Comparison of ENCODE assay signal across 19 cellular contexts in the genomic region with DNA sequence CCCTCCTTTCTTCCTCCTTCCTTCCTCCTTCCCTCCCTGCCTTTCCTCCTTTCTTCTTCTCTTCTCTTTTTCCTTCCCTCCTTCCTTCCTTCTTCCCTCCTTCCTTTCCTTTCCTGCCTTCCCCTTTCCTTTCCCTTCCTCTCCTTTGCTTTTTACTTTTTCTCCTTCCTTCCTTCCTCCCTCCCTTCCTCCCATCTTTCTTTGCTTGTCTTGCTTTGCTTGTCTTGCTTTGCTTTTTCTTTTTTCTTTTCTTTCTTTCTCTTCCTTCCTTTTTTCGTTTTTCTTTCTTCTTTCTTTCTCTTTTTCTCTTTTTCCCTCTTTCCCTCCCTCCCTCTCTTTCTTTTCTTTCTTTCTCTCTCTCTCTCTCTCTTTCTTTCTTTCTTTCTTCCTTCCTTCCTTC.
DNase-seq lines count a peak whose midpoint lies in the region; ATAC-seq, FAIRE-seq and TF ChIP-seq lines count a peak whose summit lies in the region.
"Had no signal": no experiment of that assay in that cellular context is flagged by ENCODE, and none has a peak within 500 bp of the region (broad histone marks: within the 10 kb centered on the region; RNA-seq: fewer than 3 reads in every experiment).

No MANE protein-coding gene starts in this region.

- no peaks in the 10 kb centered on the region for H3F3A ChIP-seq in PC-3 (ENCODE audit: low read length, unreplicated experiment)

- no peak for ATAC-seq in A549
- ATAC-seq in PC-3: no peak
- ATAC-seq in K562: no peak
- ATAC-seq in Right ventricle myocardium superior (ENCODE audit: poor library complexity): no peak
- ATAC-seq in GM21737 (IDR thresholded peaks at IDR 0.05; ENCODE audit: unreplicated experiment): no peak
- ATAC-seq: HCT116 had no signal

- CTCF ChIA-PET in A549 (lab: Yijun Ruan, JAX): no interaction called here
- CTCF ChIA-PET in Calu3 (lab: Charles Lee): no interaction called here
- CTCF ChIA-PET in PC-3 (lab: Charles Lee): no interaction called here
- CTCF ChIA-PET in K562 (lab: Yijun Ruan, JAX; ENCODE audit: low intra/inter-chr PET ratio): no interaction called here

- H3K9me1 ChIP-seq in K562 (ENCODE audit: control insufficient read depth, insufficient read depth, low read length): no peaks in the 10 kb centered on the region

- TF ChIP-seq RAD21 in A549 (conservative IDR thresholded peaks at IDR 0.05 in 1 of 2, IDR thresholded peaks at IDR 0.05 in 1 of 2): no peak
- no peak for TF ChIP-seq RAD21 in K562 (CRISPR knock-in tag; conservative IDR thresholded peaks at IDR 0.05 in 1 of 2, IDR thresholded peaks at IDR 0.05 in 1 of 2)

- no peaks in the 10 kb centered on the region for H3K36me3 ChIP-seq in PC-3 (ENCODE audit: low read depth, low read length)
- no peaks in the 10 kb centered on the region for H3K36me3 ChIP-seq in K562 (ENCODE audit: control insufficient read depth, insufficient read depth, low read length)

- BruUV-seq in Calu3 (replicated peaks; lab: Mats Ljungman, UMichigan): no TSS peak
- no TSS peak for BruUV-seq in PC-3 (replicated peaks; lab: Mats Ljungman, UMichigan)
- no TSS peak for BruUV-seq in K562 (replicated peaks; lab: Mats Ljungman, UMichigan)

- H3K79me2 ChIP-seq in PC-3 (ENCODE audit: low read length) (no peaks in the 10 kb centered on the region), K562 (ENCODE audit: control insufficient read depth, insufficient read depth, low read length) (no peaks in the 10 kb centered on the region)

- TF ChIP-seq POLR2A in A549 (IDR thresholded peaks at IDR 0.05; ENCODE audit: low read length): no peak
- TF ChIP-seq POLR2A in K562 (conservative IDR thresholded peaks at IDR 0.05): no peak

- H3K4me2 ChIP-seq in A549 (peak overlapping the region; percentile 52), PC-3 (ENCODE audit: low read length) (peak overlapping the region; percentile 12; the same call in 1 of the 2 replicates), K562 (ENCODE audit: insufficient read depth, low read length) (no peak overlapping the region)

- no peaks in the 10 kb centered on the region for H3K9me3 Mint-ChIP-seq in Calu3 (ENCODE audit: low read depth, unreplicated experiment)
- H3K9me3 Mint-ChIP-seq: CD4-positive, alpha-beta T cell had no signal

- DNase-seq in A549 (ENCODE audit: low read depth in 1 of 2, low spot score in 1 of 2) (no peak), Calu3 (no peak), PC-3 (no peak), K562 (ENCODE audit: extremely low read depth in 1 of 4, low spot score in 3 of 4) (no peak), NCI-H345 treated with DMSO at 0.1 percent for 48 hours (lab: John Stamatoyannopoulos, UW; ENCODE audit: unreplicated experiment) (no peak), Right ventricle myocardium superior (no peak), NCI-H2227 treated with DMSO at 0.1 percent for 48 hours (lab: John Stamatoyannopoulos, UW) (no peak)
- DNase-seq: 8988T; ACHN; C1 segment of cervical spinal cord; CD4-positive, alpha-beta T cell; DND-41; GDM1; KG1 had no signal

- H3K9me3 ChIP-seq in A549: no peaks in the 10 kb centered on the region
- no peaks in the 10 kb centered on the region for H3K9me3 ChIP-seq in PC-3 (ENCODE audit: low read length)
- H3K9me3 ChIP-seq in K562 (replicated peaks; ENCODE audit: control insufficient read depth, insufficient read depth, low read depth, low read length): no peaks in the 10 kb centered on the region

- no peaks in the 10 kb centered on the region for H3K36me3 Mint-ChIP-seq in Calu3 (ENCODE audit: insufficient read depth, unreplicated experiment)

- H2AFZ ChIP-seq in PC-3 (ENCODE audit: low read length): no peak overlapping the region
- no peak overlapping the region for H2AFZ ChIP-seq in K562 (ENCODE audit: low read depth, low read length)
- H2AFZ ChIP-seq: GM23248 had no signal

- H3K9ac ChIP-seq in PC-3 (ENCODE audit: low read length): no peak overlapping the region
- no peak overlapping the region for H3K9ac ChIP-seq in K562 (ENCODE audit: insufficient read depth in 1 of 2, low read depth in 2 of 2, low read length in 2 of 2)
- H3K9ac ChIP-seq: GM23248 had no signal

- peak overlapping the region; percentile 5 to 67; a peak in 3 of 6 replicates for H3K27ac ChIP-seq in A549
- H3K27ac ChIP-seq in PC-3 (ENCODE audit: low read length): no peak overlapping the region
- no peak overlapping the region for H3K27ac ChIP-seq in K562 (ENCODE audit: extremely low read depth, low read depth, low read length)
- H3K27ac ChIP-seq: GM23248, HL-60 had no signal

- intact Hi-C loops in Calu3 (cut with micrococcal nuclease; ENCODE audit: unreplicated experiment): loop anchor here (5.0 kb wide), 1 partner anchor 35 kb away; no protein-coding TSS in a partner anchor
- intact Hi-C loops in PC-3 (cut with micrococcal nuclease): no loop called here
- intact Hi-C loops in K562 (cut with micrococcal nuclease): no loop called here
- intact Hi-C loops in Right ventricle myocardium superior (cut with DNase I): no loop called here

- peaks cover 17% of the 10 kb centered on the region for H3K4me1 Mint-ChIP-seq in Calu3 (ENCODE audit: low read depth, unreplicated experiment)

- H3K27me3 Mint-ChIP-seq in Calu3 (ENCODE audit: unreplicated experiment): peaks cover 25% of the 10 kb centered on the region
- H3K27me3 Mint-ChIP-seq: CD4-positive, alpha-beta T cell had no signal

- 7% methylated on average over 1 of the region's 1 CpG for WGBS in A549 (ENCODE audit: missing lambda C conversion rate)
- 0% methylated on average over 1 of the region's 1 CpG for WGBS in K562 (ENCODE audit: insufficient coverage, low coverage, missing lambda C conversion rate)

- no peak for TF ChIP-seq CTCF in A549 (IDR thresholded peaks at IDR 0.05)
- no peak for TF ChIP-seq CTCF in Calu3 (IDR thresholded peaks at IDR 0.05; ENCODE audit: unreplicated experiment)
- no peak for TF ChIP-seq CTCF in PC-3 (conservative IDR thresholded peaks at IDR 0.05; ENCODE audit: low read depth, low read length)
- TF ChIP-seq CTCF in K562 (IDR thresholded peaks at IDR 0.05 in 2 of 3, conservative IDR thresholded peaks at IDR 0.05 in 1 of 3; ENCODE audit: insufficient read depth in 2 of 3, low read depth in 1 of 3, low read length in 3 of 3): no peak

- no peak overlapping the region for H3K4me3 Mint-ChIP-seq in Calu3 (ENCODE audit: low read depth, unreplicated experiment)
- H3K4me3 Mint-ChIP-seq: CD4-positive, alpha-beta T cell had no signal

- TF ChIP-seq EP300 in A549 (IDR thresholded peaks at IDR 0.05) (no peak), K562 (IDR thresholded peaks at IDR 0.05; ENCODE audit: low read length) (no peak)

- no peak overlapping the region for H3K4me3 ChIP-seq in A549
- no peak overlapping the region for H3K4me3 ChIP-seq in PC-3 (ENCODE audit: low read length)
- H3K4me3 ChIP-seq in K562: no peak overlapping the region
- H3K4me3 ChIP-seq: GM23248 had no signal

- in situ Hi-C loops in K562 (cut with MboI): no loop called here

- POLR2A ChIA-PET in A549 (lab: Yijun Ruan, JAX): no interaction called here
- POLR2A ChIA-PET in PC-3 (lab: Charles Lee; ENCODE audit: unreplicated experiment): no interaction called here
- POLR2A ChIA-PET in K562 (lab: Yijun Ruan, JAX): no interaction called here

- H3K9me2 ChIP-seq in PC-3 (replicated peaks; ENCODE audit: low read length): no peaks in the 10 kb centered on the region

- FAIRE-seq in A549 (lab: Jason Lieb, UNC): no peak
- FAIRE-seq in K562 (lab: Jason Lieb, UNC): no peak
- FAIRE-seq: H54 had no signal

- H3K27ac Mint-ChIP-seq in Calu3 (ENCODE audit: unreplicated experiment): peak overlapping the region; percentile 62
- H3K27ac Mint-ChIP-seq: CD4-positive, alpha-beta T cell had no signal

- H4K20me1 ChIP-seq in PC-3 (ENCODE audit: low read length) (no peaks in the 10 kb centered on the region), K562 (replicated peaks; ENCODE audit: control insufficient read depth, insufficient read depth, low read length) (no peaks in the 10 kb centered on the region)

- H3K27me3 ChIP-seq in PC-3 (ENCODE audit: low read length) (no peaks in the 10 kb centered on the region), K562 (ENCODE audit: control insufficient read depth in 2 of 2, insufficient read depth in 2 of 2, low read length in 2 of 2) (no peaks in the 10 kb centered on the region)

- peaks cover 14% of the 10 kb centered on the region for H3K4me1 ChIP-seq in A549
- H3K4me1 ChIP-seq in PC-3 (ENCODE audit: insufficient read depth, low read length): peaks cover 10% of the 10 kb centered on the region
- no peaks in the 10 kb centered on the region for H3K4me1 ChIP-seq in K562 (replicated peaks in 1 of 2; ENCODE audit: control insufficient read depth in 2 of 2, insufficient read depth in 2 of 2, low read length in 2 of 2)

TF ChIP-seq in A549, 52 proteins besides CTCF, POLR2A, EP300 and RAD21:
- TF ChIP-seq CEBPB (IDR thresholded peaks at IDR 0.05) (no peak), ZSCAN20 (CRISPR knock-in tag; IDR thresholded peaks at IDR 0.05) (no peak), ZNF302 (CRISPR knock-in tag; IDR thresholded peaks at IDR 0.05) (no peak)

TF ChIP-seq in K562, 482 proteins besides CTCF, POLR2A, EP300 and RAD21:
- peak; percentile 87 for TF ChIP-seq ZNF512 (tag; IDR thresholded peaks at IDR 0.05)
- TF ChIP-seq, protein P1, sequence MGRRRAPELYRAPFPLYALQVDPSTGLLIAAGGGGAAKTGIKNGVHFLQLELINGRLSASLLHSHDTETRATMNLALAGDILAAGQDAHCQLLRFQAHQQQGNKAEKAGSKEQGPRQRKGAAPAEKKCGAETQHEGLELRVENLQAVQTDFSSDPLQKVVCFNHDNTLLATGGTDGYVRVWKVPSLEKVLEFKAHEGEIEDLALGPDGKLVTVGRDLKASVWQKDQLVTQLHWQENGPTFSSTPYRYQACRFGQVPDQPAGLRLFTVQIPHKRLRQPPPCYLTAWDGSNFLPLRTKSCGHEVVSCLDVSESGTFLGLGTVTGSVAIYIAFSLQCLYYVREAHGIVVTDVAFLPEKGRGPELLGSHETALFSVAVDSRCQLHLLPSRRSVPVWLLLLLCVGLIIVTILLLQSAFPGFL (CRISPR knock-in tag; IDR thresholded peaks at IDR 0.05): no peak

Comparison
In these comparisons a context has a peak if more than half of its experiments do, and no peak if none do; other contexts are left out.
1. H3K27ac ChIP-seq: peak in A549 (2 of 2); none in PC-3 (single experiment) and K562 (single experiment).